ENCODE assay signal across 15 cellular contexts in genomic region chr12:119008691-119009221, GRCh38. TPM values are rescaled to one million over a fixed set of nuclear protein-coding genes. Genes with fewer than 3 reads are reported as not detected.
DNase-seq lines count a peak whose midpoint lies in the region; ATAC-seq and TF ChIP-seq lines count a peak whose summit lies in the region.
"Had no signal": no experiment of that assay in that cellular context is flagged by ENCODE, and none has a peak within 500 bp of the region (broad histone marks: within the 10 kb centered on the region; RNA-seq: fewer than 3 reads in every experiment).

No MANE protein-coding gene starts in this region.

- CTCF ChIA-PET in SK-N-SH (lab: Yijun Ruan, JAX), result interaction anchor here (0.8 to 2.7 kb wide), 7 partner anchors 12 to 404 kb away, joined by 3 to 7 read pairs (median 5); no protein-coding TSS in a partner anchor

- H3K9me3 ChIP-seq in SK-N-SH, result no peaks in the 10 kb centered on the region
- no peaks in the 10 kb centered on the region for H3K9me3 ChIP-seq in iPS-18a (ENCODE audit: control insufficient read depth, low read depth, low read length)

- H3K27ac ChIP-seq in SK-N-SH (ENCODE audit: low read depth in 2 of 2, low read length in 1 of 2), result peak overlapping the region in 1 of 2 experiments; percentile 92; a peak in 2 of 4 replicates
- no peak overlapping the region for H3K27ac ChIP-seq in iPS-18a (ENCODE audit: low read length)
- H3K27ac ChIP-seq: SK-N-MC had no signal

- no peak for ATAC-seq in SK-N-SH treated with all-trans-retinoic acid at 6 μM for 48 hours
- ATAC-seq: CD8-positive, alpha-beta T cell; esophagus mucosa had no signal

- H3K27me3 ChIP-seq in SK-N-SH (ENCODE audit: insufficient read depth), result no peaks in the 10 kb centered on the region
- H3K27me3 ChIP-seq in iPS-18a (ENCODE audit: control insufficient read depth, insufficient read depth, low read length), result peaks cover 5% of the 10 kb centered on the region

- peak in 1 of 2 experiments; percentile 68; a peak in 1 of 4 replicates for TF ChIP-seq EP300 in SK-N-SH (IDR thresholded peaks at IDR 0.05; ENCODE audit: borderline replicate concordance in 1 of 2, low read depth in 1 of 2, low read length in 1 of 2)

- H3K79me2 ChIP-seq in SK-N-SH (ENCODE audit: insufficient read depth), result no peaks in the 10 kb centered on the region

- H3K4me2 ChIP-seq in SK-N-SH, result no peak overlapping the region
- H3K4me2 ChIP-seq: smooth muscle cell had no signal

- H3K9me2 ChIP-seq in SK-N-SH, result no peaks in the 10 kb centered on the region

- no peaks in the 10 kb centered on the region for H4K20me1 ChIP-seq in SK-N-SH (ENCODE audit: insufficient read depth)

- no peak for TF ChIP-seq RAD21 in SK-N-SH (IDR thresholded peaks at IDR 0.05; ENCODE audit: low read length)

- no peaks in the 10 kb centered on the region for H3F3A ChIP-seq in SK-N-SH (replicated peaks; ENCODE audit: insufficient read depth)

- DNase-seq in SK-N-SH, result peak; percentile 74
- DNase-seq in NCI-H82 treated with DMSO at 0.1 percent for 48 hours (lab: John Stamatoyannopoulos, UW; ENCODE audit: unreplicated experiment), result peak; percentile 97
- DNase-seq in middle frontal gyrus (ENCODE audit: extremely low spot score, low spot score), result no peak
- DNase-seq in activated CD4-positive, alpha-beta T cell treated with anti-CD3 and anti-CD28 coated beads, Interleukin-2, amount 50 U/mL, for 1 hour, result no peak
- no peak for DNase-seq in DMS153 (lab: John Stamatoyannopoulos, UW)
- no peak for DNase-seq in NCI-H187 (lab: John Stamatoyannopoulos, UW)
- DNase-seq: activated B cell treated with CpG ODN at 0.5 μM for 24 hours; activated T-cell treated with anti-CD3 and anti-CD28 coated beads, Interleukin-2, amount 50 U/mL, for 24 hours; CD8-positive, alpha-beta T cell; occipital lobe had no signal

- TF ChIP-seq CTCF in SK-N-SH (IDR thresholded peaks at IDR 0.05), result no peak

- POLR2A ChIA-PET in SK-N-SH (lab: Yijun Ruan, JAX), result interaction anchor here (2.0 kb wide), 2 partner anchors 27 to 63 kb away, joined by 10 to 11 read pairs; partner anchors contain the start of gene SRRM4

- no peaks in the 10 kb centered on the region for H3K36me3 ChIP-seq in SK-N-SH (replicated peaks in 1 of 2; ENCODE audit: control insufficient read depth in 1 of 2, insufficient read depth in 2 of 2, low read length in 1 of 2)
- no peaks in the 10 kb centered on the region for H3K36me3 ChIP-seq in iPS-18a (ENCODE audit: control insufficient read depth, low read depth, low read length)

- 4% methylated on average over 16 of the region's 20 CpGs for WGBS in SK-N-SH (ENCODE audit: low lambda C conversion rate)

- H3K4me3 ChIP-seq in SK-N-SH (ENCODE audit: low read depth in 2 of 2, low read length in 1 of 2) (peak overlapping the region in 1 of 2 experiments; percentile 24; a peak in 1 of 4 replicates), iPS-18a (ENCODE audit: low read length) (peak overlapping the region; percentile 55)
- H3K4me3 ChIP-seq: SK-N-MC, smooth muscle cell had no signal

- peaks cover 0 to 53% of the 10 kb centered on the region in 2 experiments; a peak in 2 of 4 replicates for H3K4me1 ChIP-seq in SK-N-SH (ENCODE audit: control insufficient read depth in 1 of 2, insufficient read depth in 2 of 2, low read depth in 1 of 2, low read length in 1 of 2)
- H3K4me1 ChIP-seq in iPS-18a (ENCODE audit: control insufficient read depth, low read depth, low read length), result peaks cover 58% of the 10 kb centered on the region

- no peak overlapping the region for H2AFZ ChIP-seq in SK-N-SH (ENCODE audit: low read depth)

- no peak overlapping the region for H3K9ac ChIP-seq in SK-N-SH
- H3K9ac ChIP-seq in iPS-18a (ENCODE audit: low read length), result peak overlapping the region; percentile 17

TF ChIP-seq in SK-N-SH, 30 proteins besides CTCF, POLR2A, EP300 and RAD21 (continues in another document):
- 0 out of 2 replicates have a peak, but pooled peaks have one; percentile 16 for TF ChIP-seq MXI1 (IDR thresholded peaks at IDR 0.05; ENCODE audit: low read depth, low read length)
- no peak for TF ChIP-seq REST (IDR thresholded peaks at IDR 0.05; ENCODE audit: low read depth, low read length)
- no peak for TF ChIP-seq YY1 (IDR thresholded peaks at IDR 0.05; ENCODE audit: low read depth)
- no peak for TF ChIP-seq SIN3A (IDR thresholded peaks at IDR 0.05; ENCODE audit: borderline replicate concordance, low read depth, low read length)
- TF ChIP-seq, protein P1, sequence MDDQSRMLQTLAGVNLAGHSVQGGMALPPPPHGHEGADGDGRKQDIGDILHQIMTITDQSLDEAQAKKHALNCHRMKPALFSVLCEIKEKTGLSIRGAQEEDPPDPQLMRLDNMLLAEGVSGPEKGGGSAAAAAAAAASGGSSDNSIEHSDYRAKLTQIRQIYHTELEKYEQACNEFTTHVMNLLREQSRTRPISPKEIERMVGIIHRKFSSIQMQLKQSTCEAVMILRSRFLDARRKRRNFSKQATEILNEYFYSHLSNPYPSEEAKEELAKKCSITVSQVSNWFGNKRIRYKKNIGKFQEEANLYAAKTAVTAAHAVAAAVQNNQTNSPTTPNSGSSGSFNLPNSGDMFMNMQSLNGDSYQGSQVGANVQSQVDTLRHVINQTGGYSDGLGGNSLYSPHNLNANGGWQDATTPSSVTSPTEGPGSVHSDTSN (IDR thresholded peaks at IDR 0.05), result no peak
- no peak for TF ChIP-seq RXRA (IDR thresholded peaks at IDR 0.05; ENCODE audit: borderline replicate concordance, low read depth)

TF ChIP-seq in SK-N-SH treated with all-trans-retinoic acid at 6 μM for 48 hours, 23 proteins besides CTCF, POLR2A, EP300 and RAD21 (continues in another document):
- no peak for TF ChIP-seq BACH2 (CRISPR knock-in tag; IDR thresholded peaks at IDR 0.05; ENCODE audit: borderline replicate concordance)
- TF ChIP-seq CSDC2 (CRISPR knock-in tag; IDR thresholded peaks at IDR 0.05), result no peak
- no peak for TF ChIP-seq ZNF565 (CRISPR knock-in tag; conservative IDR thresholded peaks at IDR 0.05; ENCODE audit: low read depth)
- TF ChIP-seq, protein P2, sequence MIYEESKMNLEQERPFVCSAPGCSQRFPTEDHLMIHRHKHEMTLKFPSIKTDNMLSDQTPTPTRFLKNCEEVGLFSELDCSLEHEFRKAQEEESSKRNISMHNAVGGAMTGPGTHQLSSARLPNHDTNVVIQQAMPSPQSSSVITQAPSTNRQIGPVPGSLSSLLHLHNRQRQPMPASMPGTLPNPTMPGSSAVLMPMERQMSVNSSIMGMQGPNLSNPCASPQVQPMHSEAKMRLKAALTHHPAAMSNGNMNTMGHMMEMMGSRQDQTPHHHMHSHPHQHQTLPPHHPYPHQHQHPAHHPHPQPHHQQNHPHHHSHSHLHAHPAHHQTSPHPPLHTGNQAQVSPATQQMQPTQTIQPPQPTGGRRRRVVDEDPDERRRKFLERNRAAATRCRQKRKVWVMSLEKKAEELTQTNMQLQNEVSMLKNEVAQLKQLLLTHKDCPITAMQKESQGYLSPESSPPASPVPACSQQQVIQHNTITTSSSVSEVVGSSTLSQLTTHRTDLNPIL (CRISPR knock-in tag; IDR thresholded peaks at IDR 0.05; ENCODE audit: low read depth), result no peak
- no peak for TF ChIP-seq SNAI2 (CRISPR knock-in tag; IDR thresholded peaks at IDR 0.05)
- TF ChIP-seq PATZ1 (CRISPR knock-in tag; IDR thresholded peaks at IDR 0.05; ENCODE audit: borderline replicate concordance), result no peak
- no peak for TF ChIP-seq GLIS3 (CRISPR knock-in tag; IDR thresholded peaks at IDR 0.05)
- no peak for TF ChIP-seq TCF4 (CRISPR knock-in tag; IDR thresholded peaks at IDR 0.05; ENCODE audit: borderline replicate concordance)
- TF ChIP-seq OSR1 (CRISPR knock-in tag; IDR thresholded peaks at IDR 0.05), result no peak
- no peak for TF ChIP-seq ARNTL (CRISPR knock-in tag; IDR thresholded peaks at IDR 0.05; ENCODE audit: borderline replicate concordance, low read depth)
- no peak for TF ChIP-seq ZFP30 (CRISPR knock-in tag; IDR thresholded peaks at IDR 0.05)
- TF ChIP-seq ZFP3 (CRISPR knock-in tag; IDR thresholded peaks at IDR 0.05), result no peak
- TF ChIP-seq, protein P3, sequence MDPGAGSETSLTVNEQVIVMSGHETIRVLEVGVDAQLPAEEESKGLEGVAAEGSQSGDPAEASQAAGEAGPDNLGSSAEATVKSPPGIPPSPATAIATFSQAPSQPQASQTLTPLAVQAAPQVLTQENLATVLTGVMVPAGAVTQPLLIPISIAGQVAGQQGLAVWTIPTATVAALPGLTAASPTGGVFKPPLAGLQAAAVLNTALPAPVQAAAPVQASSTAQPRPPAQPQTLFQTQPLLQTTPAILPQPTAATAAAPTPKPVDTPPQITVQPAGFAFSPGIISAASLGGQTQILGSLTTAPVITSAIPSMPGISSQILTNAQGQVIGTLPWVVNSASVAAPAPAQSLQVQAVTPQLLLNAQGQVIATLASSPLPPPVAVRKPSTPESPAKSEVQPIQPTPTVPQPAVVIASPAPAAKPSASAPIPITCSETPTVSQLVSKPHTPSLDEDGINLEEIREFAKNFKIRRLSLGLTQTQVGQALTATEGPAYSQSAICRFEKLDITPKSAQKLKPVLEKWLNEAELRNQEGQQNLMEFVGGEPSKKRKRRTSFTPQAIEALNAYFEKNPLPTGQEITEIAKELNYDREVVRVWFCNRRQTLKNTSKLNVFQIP (CRISPR knock-in tag; IDR thresholded peaks at IDR 0.05; ENCODE audit: borderline replicate concordance, low read depth), result no peak

RNA-seq across cellular contexts. Expression of gene SRRM4, which starts 27.4 kb away (rescaled TPM):
- polyA plus RNA-seq in SK-N-SH (2012; rRNA removed), result 0.03 and 0.05 TPM in 2 replicates
- 0.04 and 0.09 TPM in 2 replicates for polyA plus RNA-seq in SK-N-SH (2012; cell fraction: cytosol; rRNA removed)
- 0.08 and 0.13 TPM in 2 replicates for polyA plus RNA-seq in SK-N-SH (2012; cell fraction: nucleus; rRNA removed)
- polyA plus RNA-seq: smooth muscle cell had no signal

Comparison
In these comparisons a context has a peak if more than half of its experiments do, and no peak if none do; other contexts are left out.
1. DNase-seq: peak in SK-N-SH (single experiment) and NCI-H82 treated with DMSO at 0.1 percent for 48 hours (single experiment); none in middle frontal gyrus (single experiment), activated CD4-positive, alpha-beta T cell treated with anti-CD3 and anti-CD28 coated beads, Interleukin-2, amount 50 U/mL, for 1 hour (single experiment), DMS153 (single experiment) and NCI-H187 (0 of 2).